Comparison of ENCODE assay signal across 15 cellular contexts in genomic region chr10:97169911-97170693, GRCh38. TPM values are rescaled to one million over a fixed set of nuclear protein-coding genes. Genes with fewer than 3 reads are reported as not detected.
DNase-seq lines count a peak whose midpoint lies in the region; ATAC-seq, FAIRE-seq and TF ChIP-seq lines count a peak whose summit lies in the region.
"Had no signal": no experiment of that assay in that cellular context is flagged by ENCODE, and none has a peak within 500 bp of the region (broad histone marks: within the 10 kb centered on the region; RNA-seq: fewer than 3 reads in every experiment).

No MANE protein-coding gene starts in this region.

- H3K36me3 ChIP-seq in bronchial epithelial cell (ENCODE audit: control insufficient read depth, insufficient read depth, low read length) = no peaks in the 10 kb centered on the region
- no peaks in the 10 kb centered on the region for H3K36me3 ChIP-seq in neuronal stem cell (replicated peaks in 1 of 2; ENCODE audit: control insufficient read depth in 2 of 2, insufficient read depth in 2 of 2, low read length in 2 of 2)

- H3K4me2 ChIP-seq in neuronal stem cell (ENCODE audit: insufficient read depth, low read length, poor library complexity, severe bottlenecking) = no peak overlapping the region
- H3K4me2 ChIP-seq: KMS-11 had no signal

- no peak overlapping the region for H3K23ac ChIP-seq in neuronal stem cell (ENCODE audit: low read depth, low read length, poor library complexity)

- no CpG with 5 or more reads among the region's 14 CpGs for WGBS in neuronal stem cell (ENCODE audit: extremely low coverage in 2 of 2, insufficient read length in 2 of 2, insufficient replicate concordance in 1 of 2), 2 donors

- H2AFZ ChIP-seq in neuronal stem cell (ENCODE audit: low read length) = peak overlapping the region; percentile 34

- H3K4me3 ChIP-seq in bronchial epithelial cell (ENCODE audit: low read depth, low read length) = no peak overlapping the region
- no peak overlapping the region for H3K4me3 ChIP-seq in neuronal stem cell (ENCODE audit: low read length in 2 of 2)

- peak; percentile 75 for DNase-seq in DMS153 treated with DMSO at 0.1 percent for 48 hours (lab: John Stamatoyannopoulos, UW; ENCODE audit: unreplicated experiment)
- DNase-seq in LoVo (ENCODE audit: low spot score) = peak; percentile 36
- peak; percentile 29 for DNase-seq in bronchial epithelial cell (ENCODE audit: low read depth)
- DNase-seq in neuronal stem cell (ENCODE audit: low spot score) = no peak
- DNase-seq in stimulated activated naive CD4-positive, alpha-beta T cell (lab: John Stamatoyannopoulos, UW) = no peak
- no peak for DNase-seq in HK-2 (ENCODE audit: unreplicated experiment)
- DNase-seq: activated T-cell treated with anti-CD3 and anti-CD28 coated beads, Interleukin-2, amount 50 U/mL, for 1 hour; effector memory CD4-positive, alpha-beta T cell; HFFc6; RPMI8226 had no signal

- no peak overlapping the region for H2BK15ac ChIP-seq in neuronal stem cell (ENCODE audit: low read length)

- no peak for FAIRE-seq in bronchial epithelial cell (lab: Jason Lieb, UNC)
- FAIRE-seq: astrocyte, GM12892 had no signal

- H2BK120ac ChIP-seq in neuronal stem cell (ENCODE audit: low read depth, low read length) = no peak overlapping the region

- H3K9me3 ChIP-seq in neuronal stem cell (replicated peaks in 1 of 2; ENCODE audit: control insufficient read depth in 2 of 2, insufficient read depth in 1 of 2, low read depth in 1 of 2, low read length in 2 of 2) = no peaks in the 10 kb centered on the region

- H2AK5ac ChIP-seq in neuronal stem cell (ENCODE audit: low read depth, low read length) = no peak overlapping the region

- H2BK12ac ChIP-seq in neuronal stem cell (ENCODE audit: low read length) = no peak overlapping the region

- no peak overlapping the region for H3K27ac ChIP-seq in neuronal stem cell (replicated peaks; ENCODE audit: low read length)
- H3K27ac ChIP-seq: KMS-11 had no signal

- no peak for TF ChIP-seq CTCF in bronchial epithelial cell (IDR thresholded peaks at IDR 0.05; ENCODE audit: insufficient read depth, low read length, severe bottlenecking)

- H4K8ac ChIP-seq in neuronal stem cell (ENCODE audit: low read depth, low read length) = no peak overlapping the region

- H3K27me3 ChIP-seq in bronchial epithelial cell (ENCODE audit: control insufficient read depth, insufficient read depth, low read length) (peaks cover 4% of the 10 kb centered on the region), neuronal stem cell (ENCODE audit: control insufficient read depth in 3 of 3, insufficient read depth in 3 of 3, low read depth in 1 of 3, low read length in 3 of 3) (peaks cover 0 to 8% (median 1%) of the 10 kb centered on the region in 3 experiments)

- H2BK5ac ChIP-seq in neuronal stem cell (ENCODE audit: low read length) = no peak overlapping the region

- H4K91ac ChIP-seq in neuronal stem cell (ENCODE audit: low read depth, low read length, poor library complexity) = no peak overlapping the region

- H3K4me1 ChIP-seq in neuronal stem cell (ENCODE audit: control insufficient read depth in 2 of 2, insufficient read depth in 1 of 2, low read depth in 1 of 2, low read length in 2 of 2) = peaks cover 3% of the 10 kb centered on the region in 2 donors

- ATAC-seq in GM19455 (IDR thresholded peaks at IDR 0.05; ENCODE audit: unreplicated experiment) = no peak
- no peak for ATAC-seq in HG03342 (IDR thresholded peaks at IDR 0.05; ENCODE audit: unreplicated experiment)

- H3K14ac ChIP-seq in neuronal stem cell (ENCODE audit: low read length) = no peak overlapping the region

- no peak overlapping the region for H3K4ac ChIP-seq in neuronal stem cell (ENCODE audit: low read length)

- H3K9ac ChIP-seq in neuronal stem cell (ENCODE audit: low read depth, low read length, poor library complexity) = no peak overlapping the region
- H3K9ac ChIP-seq: KMS-11 had no signal

- no peak overlapping the region for H3K18ac ChIP-seq in neuronal stem cell (ENCODE audit: low read length)

- no peaks in the 10 kb centered on the region for H3K79me1 ChIP-seq in neuronal stem cell (ENCODE audit: low read depth, low read length)

RNA-seq across cellular contexts. Expression of gene SLIT1, which starts 15.7 kb away (rescaled TPM):
- under 0.01 and 0.51 TPM in 2 replicates for total RNA-seq in bronchial epithelial cell
- 0.35 TPM for polyA plus RNA-seq in neuronal stem cell (2013, experiment 1 of 2)
- polyA plus RNA-seq in neuronal stem cell (2013, experiment 2 of 2) = 0.40 TPM

Comparison
In these comparisons a context has a peak if more than half of its experiments do, and no peak if none do; other contexts are left out.
1. DNase-seq: peak in DMS153 treated with DMSO at 0.1 percent for 48 hours (single experiment), LoVo (single experiment) and bronchial epithelial cell (single experiment); none in neuronal stem cell (single experiment), stimulated activated naive CD4-positive, alpha-beta T cell (0 of 6) and HK-2 (single experiment).